ENCODE assay signal across 9 cellular contexts in genomic region chr1:68470388-68470970, GRCh38. TPM values are rescaled to one million over a fixed set of nuclear protein-coding genes. Genes with fewer than 3 reads are reported as not detected.
DNase-seq lines count a peak whose midpoint lies in the region; ATAC-seq, FAIRE-seq and TF ChIP-seq lines count a peak whose summit lies in the region.
"Had no signal": no experiment of that assay in that cellular context is flagged by ENCODE, and none has a peak within 500 bp of the region (broad histone marks: within the 10 kb centered on the region; RNA-seq: fewer than 3 reads in every experiment).

No MANE protein-coding gene starts in this region.

- no peak overlapping the region for H3K9ac ChIP-seq in parathyroid adenoma

- DNase-seq in NCI-H2171 treated with DMSO at 0.1 percent for 48 hours (lab: John Stamatoyannopoulos, UW) (peak; percentile 68), dermis microvascular lymphatic vessel endothelial cell (ENCODE audit: low read depth in 2 of 2) (peak; percentile 10 to 35), ovary (no peak), GM20000 (ENCODE audit: low spot score) (no peak), globus pallidus (ENCODE audit: low spot score) (no peak)
- DNase-seq: activated CD4-positive, alpha-beta T cell treated with anti-CD3 and anti-CD28 coated beads, Interleukin-2, amount 10 ng/mL, durations not matched to agents 7 days and 5 days had no signal

- H3K36me3 ChIP-seq in parathyroid adenoma (ENCODE audit: control insufficient read depth, insufficient read depth, low read length) (no peaks in the 10 kb centered on the region), ovary (no peaks in the 10 kb centered on the region)

- TF ChIP-seq EP300 in ovary (IDR thresholded peaks at IDR 0.05), result no peak

- no peak overlapping the region for H3K4me2 ChIP-seq in parathyroid adenoma (ENCODE audit: low read length)

- ATAC-seq in HG02885 (IDR thresholded peaks at IDR 0.05; ENCODE audit: poor library complexity, unreplicated experiment), result no peak

- no peaks in the 10 kb centered on the region for H3K79me2 ChIP-seq in parathyroid adenoma

- TF ChIP-seq CTCF in parathyroid adenoma (IDR thresholded peaks at IDR 0.05) (peak; percentile 42), ovary (IDR thresholded peaks at IDR 0.05) (no peak), GM20000 (IDR thresholded peaks at IDR 0.05; ENCODE audit: extremely low read depth, missing control alignments) (no peak)

- no peaks in the 10 kb centered on the region for H3K9me3 ChIP-seq in parathyroid adenoma (ENCODE audit: control insufficient read depth, low read length)
- no peaks in the 10 kb centered on the region for H3K9me3 ChIP-seq in ovary

- H2AFZ ChIP-seq in parathyroid adenoma, result no peak overlapping the region

- H3K27ac ChIP-seq in parathyroid adenoma (no peak overlapping the region), ovary (no peak overlapping the region)

- no peaks in the 10 kb centered on the region for H3K4me1 ChIP-seq in parathyroid adenoma
- no peaks in the 10 kb centered on the region for H3K4me1 ChIP-seq in ovary (ENCODE audit: insufficient read depth)

- H3K4me3 ChIP-seq in parathyroid adenoma (ENCODE audit: low read depth, low read length) (no peak overlapping the region), ovary (no peak overlapping the region)

- peak; percentile 96 for FAIRE-seq in G401.6 (lab: Jason Lieb, UNC)

- 85 to 88% (median 85%) methylated on average over 2 of the region's 2 CpGs for whole genome bisulfite sequencing in ovary, 3 donors

- H3K27me3 ChIP-seq in parathyroid adenoma (ENCODE audit: control insufficient read depth, insufficient read depth, low read length) (no peaks in the 10 kb centered on the region), ovary (no peaks in the 10 kb centered on the region)

- intact Hi-C loops in ovary (cut with DNase I), result no loop called here

- TF ChIP-seq POLR2A in ovary (IDR thresholded peaks at IDR 0.05), result no peak

RNA-seq across cellular contexts. Expression of gene RPE65, which starts 20.7 kb away (rescaled TPM):
- total RNA-seq in dermis microvascular lymphatic vessel endothelial cell (not detected in 2 replicates), ovary (under 1 TPM in 2 of 7 donors, not detected in 5; 0.15 to 0.20 TPM)
- polyA plus RNA-seq in ovary, result under 1 TPM in 1 of 2 donors, not detected in 1; 0.05 TPM
- total RNA-seq: activated CD4-positive, alpha-beta T cell treated with anti-CD3 and anti-CD28 coated beads, Interleukin-2, amount 10 ng/mL, durations not matched to agents 7 days and 5 days had no signal

RNA-seq across cellular contexts. Expression of gene DEPDC1, which starts 26.4 kb away (rescaled TPM):
- 4.6 and 13.4 TPM in 2 replicates for total RNA-seq in dermis microvascular lymphatic vessel endothelial cell
- total RNA-seq in ovary, result under 1 TPM in 5 of 7 donors, not detected in 2; 0.11 to 0.59 (median 0.25) TPM
- polyA plus RNA-seq in ovary, result under 1 TPM; 0.18 to 0.42 TPM

Comparison
In these comparisons a context has a peak if more than half of its experiments do, and no peak if none do; other contexts are left out.
1. DNase-seq: peak in NCI-H2171 treated with DMSO at 0.1 percent for 48 hours (single experiment) and dermis microvascular lymphatic vessel endothelial cell (2 of 2); none in ovary (0 of 5), GM20000 (single experiment) and globus pallidus (single experiment).